ENCODE assay signal across 9 cellular contexts in genomic region chrX:49879656-49880277, GRCh38. TPM values are rescaled to one million over a fixed set of nuclear protein-coding genes. Genes with fewer than 3 reads are reported as not detected.
DNase-seq lines count a peak whose midpoint lies in the region; ATAC-seq and TF ChIP-seq lines count a peak whose summit lies in the region.
"Had no signal": no experiment of that assay in that cellular context is flagged by ENCODE, and none has a peak within 500 bp of the region (broad histone marks: within the 10 kb centered on the region; RNA-seq: fewer than 3 reads in every experiment).

No MANE protein-coding gene starts in this region.

- TF ChIP-seq CTCF in NB4 (IDR thresholded peaks at IDR 0.05; ENCODE audit: low read depth, low read length) (no peak), choroid plexus epithelial cell (conservative IDR thresholded peaks at IDR 0.05; ENCODE audit: low read depth, low read length) (no peak), upper lobe of right lung (IDR thresholded peaks at IDR 0.05) (no peak)

- no peak for DNase-seq in activated naive CD4-positive, alpha-beta T cell treated with anti-CD3 and anti-CD28 coated beads, Interleukin-2, amount 50 U/mL, for 16 hours
- DNase-seq in NB4 (ENCODE audit: low read depth) (no peak), choroid plexus epithelial cell (ENCODE audit: low read depth) (peak; percentile 7), lung microvascular endothelial cell (ENCODE audit: low read depth in 2 of 2) (peak; percentile 0 to 13), upper lobe of right lung (no peak), GM03348 (ENCODE audit: low spot score) (no peak)
- no peak for DNase-seq in stimulated activated CD4-positive, alpha-beta T cell treated with anti-CD3 and anti-CD28 coated beads, Interleukin-1b, Interleukin-23, amount 100 ng/mL, for 48 hours

- H3K9me3 Mint-ChIP-seq in activated naive CD4-positive, alpha-beta T cell treated with anti-CD3 and anti-CD28 coated beads, Interleukin-2, amount 50 U/mL, for 24 hours, result no peaks in the 10 kb centered on the region

- H3K9me3 ChIP-seq in upper lobe of right lung, result no peaks in the 10 kb centered on the region

- no peak for TF ChIP-seq POLR2A in NB4 (IDR thresholded peaks at IDR 0.05; ENCODE audit: extremely low read depth, insufficient read length)

- H3K27me3 ChIP-seq in upper lobe of right lung, result no peaks in the 10 kb centered on the region

- no peaks in the 10 kb centered on the region for H3K27me3 Mint-ChIP-seq in activated naive CD4-positive, alpha-beta T cell treated with anti-CD3 and anti-CD28 coated beads, Interleukin-2, amount 50 U/mL, for 24 hours

- intact Hi-C loops in upper lobe of right lung (cut with DNase I), result no loop called here

- H3K36me3 ChIP-seq in upper lobe of right lung, result no peaks in the 10 kb centered on the region

- H3K27ac ChIP-seq in upper lobe of right lung, result peak overlapping the region; percentile 69

- H3K4me1 Mint-ChIP-seq in activated naive CD4-positive, alpha-beta T cell treated with anti-CD3 and anti-CD28 coated beads, Interleukin-2, amount 50 U/mL, for 24 hours, result peaks cover 40% of the 10 kb centered on the region

- H3K4me3 ChIP-seq in NB4 (ENCODE audit: low read depth, low read length) (peak overlapping the region; percentile 47), choroid plexus epithelial cell (ENCODE audit: low read depth, low read length) (peak overlapping the region; percentile 65), upper lobe of right lung (peak overlapping the region; percentile 58)

- H3K27ac Mint-ChIP-seq in activated naive CD4-positive, alpha-beta T cell treated with anti-CD3 and anti-CD28 coated beads, Interleukin-2, amount 50 U/mL, for 24 hours, result peak overlapping the region; percentile 65

- ATAC-seq in upper lobe of right lung, result no peak

- peaks cover 3% of the 10 kb centered on the region for H3K36me3 Mint-ChIP-seq in activated naive CD4-positive, alpha-beta T cell treated with anti-CD3 and anti-CD28 coated beads, Interleukin-2, amount 50 U/mL, for 24 hours

- peak overlapping the region; percentile 82 for H3K4me3 Mint-ChIP-seq in activated naive CD4-positive, alpha-beta T cell treated with anti-CD3 and anti-CD28 coated beads, Interleukin-2, amount 50 U/mL, for 24 hours

- H3K4me1 ChIP-seq in upper lobe of right lung, result peaks cover 3% of the 10 kb centered on the region

RNA-seq across cellular contexts. Expression of gene USP27X, which starts 0.5 kb away (rescaled TPM):
- 2.2 and 2.6 TPM in 2 replicates for total RNA-seq in lung microvascular endothelial cell
- 3.0 TPM for total RNA-seq in upper lobe of right lung

RNA-seq across cellular contexts. Expression of gene CLCN5, which starts 42.6 kb away (rescaled TPM):
- total RNA-seq in lung microvascular endothelial cell (4.6 and 6.3 TPM in 2 replicates), upper lobe of right lung (12.2 TPM)

RNA-seq across cellular contexts. Expression of gene PAGE4, which starts 50.7 kb away (rescaled TPM):
- total RNA-seq in lung microvascular endothelial cell (not detected in 2 replicates), upper lobe of right lung (not detected)
- total RNA-seq: frontal cortex had no signal

Comparison
In these comparisons a context has a peak if more than half of its experiments do, and no peak if none do; other contexts are left out.
1. DNase-seq: peak in choroid plexus epithelial cell (single experiment) and lung microvascular endothelial cell (2 of 2); none in activated naive CD4-positive, alpha-beta T cell treated with anti-CD3 and anti-CD28 coated beads, Interleukin-2, amount 50 U/mL, for 16 hours (single experiment), NB4 (single experiment), upper lobe of right lung (single experiment), GM03348 (single experiment) and stimulated activated CD4-positive, alpha-beta T cell treated with anti-CD3 and anti-CD28 coated beads, Interleukin-1b, Interleukin-23, amount 100 ng/mL, for 48 hours (single experiment).
2. Peak in every context shown above with its lines, with median percentiles within 50 percentile points of each other: H3K4me3 ChIP-seq.